ENCODE assay signal across 1 cellular context in the genomic region with DNA sequence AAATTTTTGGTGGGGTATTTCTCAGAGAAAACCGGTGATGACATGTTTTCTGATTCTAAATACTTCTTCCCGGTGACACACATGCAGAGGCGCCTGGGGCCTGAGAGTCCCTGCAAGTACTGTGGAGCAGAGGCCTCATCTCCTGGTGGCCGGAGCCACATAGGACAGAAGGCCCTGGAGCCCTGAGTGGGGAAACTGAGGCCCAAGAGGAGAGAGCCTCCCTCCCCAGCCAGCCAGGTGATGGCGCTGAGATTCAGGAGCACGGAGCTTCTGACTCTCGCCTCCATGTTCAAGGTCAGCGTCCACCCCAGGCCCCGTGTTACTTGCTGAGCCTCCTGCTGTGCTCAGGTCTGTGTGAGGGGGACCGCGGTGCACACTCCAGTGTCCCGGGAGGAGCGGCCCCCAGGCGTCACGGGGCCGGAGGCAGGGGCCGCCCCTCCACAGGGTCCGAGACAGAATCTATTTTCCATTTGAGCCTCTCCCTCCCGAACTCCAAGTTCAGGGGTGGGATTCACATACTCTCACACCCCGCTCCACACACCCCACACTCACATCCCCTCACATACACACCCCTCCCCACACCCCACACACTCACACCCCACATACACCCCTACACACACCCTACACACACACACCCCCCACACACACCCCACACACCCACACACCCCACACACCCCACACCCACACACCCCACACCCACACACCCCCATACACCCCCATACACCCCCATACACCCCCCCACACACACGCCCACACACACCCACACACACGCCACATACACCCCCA.
TF ChIP-seq lines count a peak whose summit lies in the region.

No MANE protein-coding gene starts in this region.

TF ChIP-seq in HepG2, 621 proteins besides CTCF, POLR2A, EP300 and RAD21 (continued from another document):
- TF ChIP-seq KDM5A (IDR thresholded peaks at IDR 0.05; ENCODE audit: borderline replicate concordance, low read length) (no peak), SP4 (CRISPR knock-in tag; IDR thresholded peaks at IDR 0.05) (0 out of 2 replicates have a peak, but pooled peaks have one; percentile 42), ZBTB38 (CRISPR knock-in tag; IDR thresholded peaks at IDR 0.05) (peak; percentile 13; the same call in 1 of the 2 replicates), ZFYVE20 (CRISPR knock-in tag; IDR thresholded peaks at IDR 0.05; ENCODE audit: borderline replicate concordance, low read depth) (no peak), ZNF550 (CRISPR knock-in tag; IDR thresholded peaks at IDR 0.05; ENCODE audit: borderline replicate concordance) (no peak), PHF20 (CRISPR knock-in tag; IDR thresholded peaks at IDR 0.05) (0 out of 2 replicates have a peak, but pooled peaks have one; percentile 11), ZNF879 (CRISPR knock-in tag; IDR thresholded peaks at IDR 0.05) (no peak), CCDC6 (CRISPR knock-in tag; IDR thresholded peaks at IDR 0.05) (no peak), STAT5B (CRISPR knock-in tag; IDR thresholded peaks at IDR 0.05) (no peak), SRSF4 (IDR thresholded peaks at IDR 0.05; ENCODE audit: low read depth, low read length, poor library complexity, severe bottlenecking) (no peak), RXRA (CRISPR knock-in tag; IDR thresholded peaks at IDR 0.05) (peak; percentile 23; the same call in 1 of the 2 replicates), RFX5 (IDR thresholded peaks at IDR 0.05; ENCODE audit: low read depth, low read length) (no peak), ZFX (CRISPR knock-in tag; IDR thresholded peaks at IDR 0.05; ENCODE audit: low read depth) (peak; percentile 43; the same call in 1 of the 2 replicates), ZNF263 (CRISPR knock-in tag; IDR thresholded peaks at IDR 0.05) (peak; percentile 77), ZNF331 (CRISPR knock-in tag; IDR thresholded peaks at IDR 0.05) (no peak), PTBP1 (IDR thresholded peaks at IDR 0.05; ENCODE audit: low read depth, low read length, poor library complexity, severe bottlenecking) (no peak)
- TF ChIP-seq, protein P1, sequence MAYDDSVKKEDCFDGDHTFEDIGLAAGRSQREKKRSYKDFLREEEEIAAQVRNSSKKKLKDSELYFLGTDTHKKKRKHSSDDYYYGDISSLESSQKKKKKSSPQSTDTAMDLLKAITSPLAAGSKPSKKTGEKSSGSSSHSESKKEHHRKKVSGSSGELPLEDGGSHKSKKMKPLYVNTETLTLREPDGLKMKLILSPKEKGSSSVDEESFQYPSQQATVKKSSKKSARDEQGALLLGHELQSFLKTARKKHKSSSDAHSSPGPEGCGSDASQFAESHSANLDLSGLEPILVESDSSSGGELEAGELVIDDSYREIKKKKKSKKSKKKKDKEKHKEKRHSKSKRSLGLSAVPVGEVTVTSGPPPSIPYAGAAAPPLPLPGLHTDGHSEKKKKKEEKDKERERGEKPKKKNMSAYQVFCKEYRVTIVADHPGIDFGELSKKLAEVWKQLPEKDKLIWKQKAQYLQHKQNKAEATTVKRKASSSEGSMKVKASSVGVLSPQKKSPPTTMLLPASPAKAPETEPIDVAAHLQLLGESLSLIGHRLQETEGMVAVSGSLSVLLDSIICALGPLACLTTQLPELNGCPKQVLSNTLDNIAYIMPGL (CRISPR knock-in tag; IDR thresholded peaks at IDR 0.05; ENCODE audit: borderline replicate concordance in 1 of 2, low read depth in 1 of 2) = peak in 1 of 2 experiments; percentile 59; a peak in 1 of 4 replicates
- TF ChIP-seq, protein P2, sequence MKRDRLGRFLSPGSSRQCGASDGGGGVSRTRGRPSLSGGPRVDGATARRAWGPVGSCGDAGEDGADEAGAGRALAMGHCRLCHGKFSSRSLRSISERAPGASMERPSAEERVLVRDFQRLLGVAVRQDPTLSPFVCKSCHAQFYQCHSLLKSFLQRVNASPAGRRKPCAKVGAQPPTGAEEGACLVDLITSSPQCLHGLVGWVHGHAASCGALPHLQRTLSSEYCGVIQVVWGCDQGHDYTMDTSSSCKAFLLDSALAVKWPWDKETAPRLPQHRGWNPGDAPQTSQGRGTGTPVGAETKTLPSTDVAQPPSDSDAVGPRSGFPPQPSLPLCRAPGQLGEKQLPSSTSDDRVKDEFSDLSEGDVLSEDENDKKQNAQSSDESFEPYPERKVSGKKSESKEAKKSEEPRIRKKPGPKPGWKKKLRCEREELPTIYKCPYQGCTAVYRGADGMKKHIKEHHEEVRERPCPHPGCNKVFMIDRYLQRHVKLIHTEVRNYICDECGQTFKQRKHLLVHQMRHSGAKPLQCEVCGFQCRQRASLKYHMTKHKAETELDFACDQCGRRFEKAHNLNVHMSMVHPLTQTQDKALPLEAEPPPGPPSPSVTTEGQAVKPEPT (CRISPR knock-in tag; IDR thresholded peaks at IDR 0.05; ENCODE audit: low read depth) = no peak
- TF ChIP-seq, protein P3, sequence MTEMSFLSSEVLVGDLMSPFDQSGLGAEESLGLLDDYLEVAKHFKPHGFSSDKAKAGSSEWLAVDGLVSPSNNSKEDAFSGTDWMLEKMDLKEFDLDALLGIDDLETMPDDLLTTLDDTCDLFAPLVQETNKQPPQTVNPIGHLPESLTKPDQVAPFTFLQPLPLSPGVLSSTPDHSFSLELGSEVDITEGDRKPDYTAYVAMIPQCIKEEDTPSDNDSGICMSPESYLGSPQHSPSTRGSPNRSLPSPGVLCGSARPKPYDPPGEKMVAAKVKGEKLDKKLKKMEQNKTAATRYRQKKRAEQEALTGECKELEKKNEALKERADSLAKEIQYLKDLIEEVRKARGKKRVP (CRISPR knock-in tag; IDR thresholded peaks at IDR 0.05) = no peak
